Comparison of ENCODE assay signal across 1 cellular context in the genomic region with DNA sequence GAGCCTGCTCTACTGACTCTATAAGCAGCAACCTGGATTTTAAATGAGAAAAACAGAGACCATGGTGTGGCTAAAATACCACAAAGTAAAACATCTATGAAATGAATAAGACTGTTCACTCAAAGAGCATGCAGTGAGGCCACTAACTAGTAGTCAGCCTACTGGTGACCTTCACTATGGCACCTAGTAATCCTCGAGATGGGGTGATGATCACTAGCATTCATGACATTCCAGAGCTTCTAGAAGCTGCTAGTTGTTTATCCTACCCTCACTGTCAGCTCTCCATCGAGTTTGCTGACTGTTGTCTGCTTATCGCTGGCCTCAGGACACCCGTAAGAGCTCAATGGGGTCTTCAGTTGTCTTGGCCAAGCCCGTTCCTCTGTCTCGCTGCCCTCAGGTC.
TF ChIP-seq lines count a peak whose summit lies in the region.

No MANE protein-coding gene starts in this region.

TF ChIP-seq in K562, 482 proteins besides CTCF, POLR2A, EP300 and RAD21 (continued from another document):
- TF ChIP-seq, protein P1, sequence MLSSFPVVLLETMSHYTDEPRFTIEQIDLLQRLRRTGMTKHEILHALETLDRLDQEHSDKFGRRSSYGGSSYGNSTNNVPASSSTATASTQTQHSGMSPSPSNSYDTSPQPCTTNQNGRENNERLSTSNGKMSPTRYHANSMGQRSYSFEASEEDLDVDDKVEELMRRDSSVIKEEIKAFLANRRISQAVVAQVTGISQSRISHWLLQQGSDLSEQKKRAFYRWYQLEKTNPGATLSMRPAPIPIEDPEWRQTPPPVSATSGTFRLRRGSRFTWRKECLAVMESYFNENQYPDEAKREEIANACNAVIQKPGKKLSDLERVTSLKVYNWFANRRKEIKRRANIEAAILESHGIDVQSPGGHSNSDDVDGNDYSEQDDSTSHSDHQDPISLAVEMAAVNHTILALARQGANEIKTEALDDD (IDR thresholded peaks at IDR 0.05) = peak; percentile 77
